Comparison of ENCODE assay signal across 25 cellular contexts in the genomic region with DNA sequence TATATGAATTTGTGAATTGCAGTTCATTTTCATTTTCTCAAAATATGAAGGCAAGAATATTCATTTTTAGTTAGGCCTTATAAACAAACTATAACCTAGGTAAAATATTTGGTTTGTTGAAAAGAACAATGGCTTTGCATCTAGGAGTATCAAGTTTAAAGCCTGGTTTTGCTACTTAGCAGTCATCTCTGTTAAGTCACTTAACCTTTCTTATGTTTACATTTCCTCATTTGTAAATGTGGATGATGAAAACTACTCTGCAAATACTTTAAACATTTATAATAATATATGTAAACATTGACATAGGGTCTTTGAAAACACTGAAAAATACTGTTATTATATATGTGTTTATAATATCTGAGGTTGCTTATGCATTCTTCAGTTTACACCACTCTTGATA.
"Had no signal": no experiment of that assay in that cellular context is flagged by ENCODE, and none has a peak within 500 bp of the region (broad histone marks: within the 10 kb centered on the region; RNA-seq: fewer than 3 reads in every experiment).

No MANE protein-coding gene starts in this region.

- H3K27ac ChIP-seq: left lung, lower lobe of right lung, ovary, right atrium auricular region, right lobe of liver, tibial nerve, upper lobe of left lung, vagina had no signal

- H3K9me3 ChIP-seq: left lung, lower lobe of right lung, mucosa of descending colon, ovary, right atrium auricular region, right lobe of liver, tibial nerve, upper lobe of left lung, vagina had no signal

- H3K4me1 ChIP-seq: left lung, lower lobe of right lung, right atrium auricular region, right lobe of liver, tibial nerve, upper lobe of left lung, vagina had no signal

- H3K36me3 ChIP-seq: left lung, lower lobe of right lung, ovary, right atrium auricular region, right lobe of liver, tibial nerve, upper lobe of left lung, vagina had no signal

- H3K4me3 ChIP-seq: left lung, lower lobe of right lung, mucosa of descending colon, ovary, right atrium auricular region, right lobe of liver, smooth muscle cell, tibial nerve, upper lobe of left lung, vagina had no signal

- DNase-seq: immature natural killer cell; kidney; left colon; left lung; lower lobe of right lung; mammary epithelial cell; mesenchymal stem cell; mucosa of descending colon; naive thymus-derived CD4-positive, alpha-beta T cell; ovary; right lobe of liver; stimulated activated CD4-positive, alpha-beta T cell treated with anti-CD3 and anti-CD28 coated beads, Interleukin-1b, Interleukin-23, amount 100 ng/mL, for 48 hours; stimulated activated CD4-positive, alpha-beta T cell treated with anti-CD3 and anti-CD28 coated beads, Interleukin-2, amount 100 ng/mL, for 48 hours; stimulated activated CD4-positive, alpha-beta T cell treated with anti-CD3 and anti-CD28 coated beads, Interleukin-4, amount 100 ng/mL, for 4 hours; stimulated activated CD8-positive, alpha-beta memory T cell treated with anti-CD3 and anti-CD28 coated beads, Interleukin-4, amount 100 ng/mL, for 48 hours; stimulated activated naive CD4-positive, alpha-beta T cell treated with Interleukin-2 at 50 U/mL for 16 hours; stimulated activated naive CD8-positive, alpha-beta T cell treated with anti-CD3 and anti-CD28 coated beads, Interleukin-15, amount 100 ng/mL, for 72 hours; substantia nigra; upper lobe of left lung had no signal

- ATAC-seq: left colon; left lung; lower lobe of right lung; mucosa of descending colon; naive thymus-derived CD4-positive, alpha-beta T cell; natural killer cell treated with Interleukin-12 subunit alpha and Interleukin-12 subunit beta and Interleukin-15 and Interleukin-18, amount 100 ng/mL, for 72 hours; right lobe of liver; stimulated activated memory B cell treated with anti-CD40 and anti-IgM and Interleukin-4, amounts not matched to agents 10 μg/mL and 1 μg/mL and 100 μg/mL, for 72 hours; stimulated activated naive CD8-positive, alpha-beta T cell treated with anti-CD3 and anti-CD28 coated beads, Interleukin-15, amount 100 ng/mL, for 72 hours had no signal

- H3K4me2 ChIP-seq: smooth muscle cell had no signal
